ENCODE assay signal across 8 cellular contexts in genomic region chr18:45664824-45665763, GRCh38. TPM values are rescaled to one million over a fixed set of nuclear protein-coding genes. Genes with fewer than 3 reads are reported as not detected.
DNase-seq lines count a peak whose midpoint lies in the region; ATAC-seq and TF ChIP-seq lines count a peak whose summit lies in the region.

No MANE protein-coding gene starts in this region.

- DNase-seq in ELR (ENCODE audit: low read depth), result peak; percentile 75
- DNase-seq in HFF-Myc (ENCODE audit: extremely low read depth, low read depth), result peak; percentile 43
- DNase-seq in NCI-H1417 treated with DMSO at 0.1 percent for 48 hours (lab: John Stamatoyannopoulos, UW), result peak; percentile 18
- peak; percentile 47 for DNase-seq in UCSD-AML1 (lab: John Stamatoyannopoulos, UW; ENCODE audit: unreplicated experiment)
- peak; percentile 85 for DNase-seq in iPS-NIHi7 (ENCODE audit: extremely low spot score)
- DNase-seq in stimulated activated CD4-positive, alpha-beta T cell treated with anti-CD3 and anti-CD28 coated beads, Interleukin-12 subunit alpha, Interleukin-12 subunit beta, amount 100 ng/mL, for 48 hours (ENCODE audit: low read depth in 2 of 3, low spot score in 1 of 3), result peak; percentile 36 to 80 (median 55)

- no peaks in the 10 kb centered on the region for H3K36me3 Mint-ChIP-seq in brain

- no peak for ATAC-seq in HG02623 (IDR thresholded peaks at IDR 0.05; ENCODE audit: unreplicated experiment)

- TF ChIP-seq CTCF in HFF-Myc (IDR thresholded peaks at IDR 0.05; ENCODE audit: low read depth, low read length, missing control alignments), result peak; percentile 95
- peak; percentile 92 to 95 for TF ChIP-seq CTCF in brain (conservative IDR thresholded peaks at IDR 0.05)

- H3K27me3 Mint-ChIP-seq in brain, result no peaks in the 10 kb centered on the region

- H3K9me3 Mint-ChIP-seq in brain, result no peaks in the 10 kb centered on the region

- H3K4me3 Mint-ChIP-seq in brain, result peak overlapping the region in 1 of 5 experiments; percentile 20

- H3K4me1 Mint-ChIP-seq in brain, result peaks cover 8% of the 10 kb centered on the region

- no peak overlapping the region for H3K4me3 ChIP-seq in HFF-Myc (replicated peaks; ENCODE audit: low read depth, low read length)

- H3K27ac Mint-ChIP-seq in brain, result peak overlapping the region in 3 of 5 experiments; percentile 10 to 80 (median 69)

RNA-seq across cellular contexts. Expression of gene SLC14A2, which starts 49.8 kb away (rescaled TPM):
- polyA plus RNA-seq in brain (ENCODE audit: insufficient read depth, low read depth, low replicate concordance), result 0.49 TPM

RNA-seq across cellular contexts. Expression of gene SLC14A1, which starts 58.9 kb away (rescaled TPM):
- polyA plus RNA-seq in brain (ENCODE audit: insufficient read depth, low read depth, low replicate concordance), result 16.2 TPM

Comparison
In these comparisons a context has a peak if more than half of its experiments do, and no peak if none do; other contexts are left out.
1. DNase-seq: peak in every context shown above with its lines; median percentile 85 in iPS-NIHi7; 75 in ELR; 55 in stimulated activated CD4-positive, alpha-beta T cell treated with anti-CD3 and anti-CD28 coated beads, Interleukin-12 subunit alpha, Interleukin-12 subunit beta, amount 100 ng/mL, for 48 hours; 47 in UCSD-AML1; 43 in HFF-Myc; 18 in NCI-H1417 treated with DMSO at 0.1 percent for 48 hours.